ENCODE assay signal across 12 cellular contexts in the genomic region with DNA sequence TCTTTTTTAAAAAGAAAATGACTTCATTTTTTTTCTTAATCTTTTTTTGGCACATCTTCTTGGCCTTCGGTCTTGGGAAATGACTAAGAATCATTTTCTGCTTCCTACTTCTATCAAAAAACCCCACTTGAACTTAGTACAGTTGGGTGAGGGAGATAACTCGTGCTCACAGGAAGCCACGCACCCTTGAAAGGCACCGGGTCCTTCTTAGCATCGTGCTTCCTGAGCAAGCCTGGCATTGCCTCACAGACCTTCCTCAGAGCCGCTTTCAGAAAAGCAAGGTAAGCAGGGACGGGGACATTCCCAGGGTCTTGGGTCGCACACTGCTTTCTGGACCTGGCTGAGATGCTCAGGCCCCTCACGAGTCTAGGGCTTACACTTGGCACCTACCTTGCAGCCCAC. TPM values are rescaled to one million over a fixed set of nuclear protein-coding genes. Genes with fewer than 3 reads are reported as not detected.
DNase-seq lines count a peak whose midpoint lies in the region; ATAC-seq, FAIRE-seq and TF ChIP-seq lines count a peak whose summit lies in the region.
"Had no signal": no experiment of that assay in that cellular context is flagged by ENCODE, and none has a peak within 500 bp of the region (broad histone marks: within the 10 kb centered on the region; RNA-seq: fewer than 3 reads in every experiment).

A gene (plus strand): TSS at position 235 of the 402 bp plus-strand sequence. CDS start 1,779 bp downstream, outside the sequence.

- H3K27me3 Mint-ChIP-seq in activated naive CD8-positive, alpha-beta T cell: no peaks in the 10 kb centered on the region

- BruUV-seq in A673 (replicated peaks; lab: Mats Ljungman, UMichigan): no TSS peak

- no peaks in the 10 kb centered on the region for H3K36me3 ChIP-seq in A673 (ENCODE audit: insufficient read depth, low read length, poor library complexity, severe bottlenecking)
- H3K36me3 ChIP-seq: tibial artery had no signal

- CTCF ChIA-PET in A673 (lab: Charles Lee): no interaction called here

- POLR2A ChIA-PET in A673 (lab: Charles Lee; ENCODE audit: low non-redundant PET): no interaction called here

- no peak for TF ChIP-seq CTCF in A673 (conservative IDR thresholded peaks at IDR 0.05; ENCODE audit: low read depth, low read length)

- peak within 1 kb of the TSS; percentile 86 for H3K4me3 Mint-ChIP-seq in activated naive CD8-positive, alpha-beta T cell

- H3K36me3 Mint-ChIP-seq in activated naive CD8-positive, alpha-beta T cell: peaks cover 10% of the 10 kb centered on the region

- no peaks in the 10 kb centered on the region for H3K27me3 ChIP-seq in A673 (replicated peaks; ENCODE audit: insufficient read depth, low read depth, low read length, poor library complexity)
- H3K27me3 ChIP-seq: tibial artery had no signal

- no peak within 1 kb of the TSS for H3K4me3 ChIP-seq in A673 (ENCODE audit: low read depth, low read length, poor library complexity, severe bottlenecking)
- H3K4me3 ChIP-seq: tibial artery had no signal

- peak; percentile 26 for FAIRE-seq in GM12891 (lab: Jason Lieb, UNC)

- H3K27ac Mint-ChIP-seq in activated naive CD8-positive, alpha-beta T cell: peak within 1 kb of the TSS; percentile 89

- intact Hi-C loops in A673 (cut with micrococcal nuclease; ENCODE audit: unreplicated experiment): no loop called here

- no peaks in the 10 kb centered on the region for H3K4me1 ChIP-seq in A673 (ENCODE audit: insufficient read depth, low read length, poor library complexity, severe bottlenecking)
- H3K4me1 ChIP-seq: tibial artery had no signal

- no peak for ATAC-seq in HG03571 (IDR thresholded peaks at IDR 0.05; ENCODE audit: unreplicated experiment)

- no peak within 1 kb of the TSS for H3K27ac ChIP-seq in A673 (ENCODE audit: low read depth, low read length, poor library complexity, severe bottlenecking)
- H3K27ac ChIP-seq: tibial artery had no signal

- TF ChIP-seq POLR2A in GM12891 (IDR thresholded peaks at IDR 0.05; ENCODE audit: low read depth, low read length): no peak

- no peak for DNase-seq in GM12891 (ENCODE audit: insufficient read length, low spot score)
- peak; percentile 56 for DNase-seq in activated CD4-positive, CD25-positive, alpha-beta regulatory T cell treated with anti-CD3 and anti-CD28 coated beads, Interleukin-2, amount 50 U/mL, for 72 hours
- peak; percentile 38 to 45 for DNase-seq in stimulated activated CD4-positive, alpha-beta T cell treated with anti-CD3 and anti-CD28 coated beads, Interleukin-15, amount 100 ng/mL, for 48 hours (ENCODE audit: low read depth in 2 of 2)
- DNase-seq in A673 (ENCODE audit: low spot score): no peak
- no peak for DNase-seq in COLO829 (ENCODE audit: low spot score)
- DNase-seq in SIG-M5 treated with dmso at 0.1 percent for 504 hours (lab: John Stamatoyannopoulos, UW; ENCODE audit: unreplicated experiment): no peak
- DNase-seq: occipital lobe, Right ventricle myocardium superior, tibial artery had no signal

- no peaks in the 10 kb centered on the region for H3K9me3 ChIP-seq in A673 (ENCODE audit: low read depth, low read length, poor library complexity, severe bottlenecking)
- H3K9me3 ChIP-seq: tibial artery had no signal

- no peaks in the 10 kb centered on the region for H3K9me3 Mint-ChIP-seq in activated naive CD8-positive, alpha-beta T cell (ENCODE audit: low read depth)

- peaks cover 47% of the 10 kb centered on the region for H3K4me1 Mint-ChIP-seq in activated naive CD8-positive, alpha-beta T cell (ENCODE audit: low read depth)

TF ChIP-seq in GM12891, 5 proteins besides CTCF, POLR2A, EP300 and RAD21:
- TF ChIP-seq TAF1 (IDR thresholded peaks at IDR 0.05; ENCODE audit: low read depth, low read length): no peak
- TF ChIP-seq SPI1 (IDR thresholded peaks at IDR 0.05; ENCODE audit: low read depth, low read length): no peak
- TF ChIP-seq POLR2AphosphoS5 (IDR thresholded peaks at IDR 0.05; ENCODE audit: low read depth, low read length): no peak
- TF ChIP-seq PAX5 (IDR thresholded peaks at IDR 0.05; ENCODE audit: insufficient read depth, low read length, severe bottlenecking): no peak

RNA-seq across cellular contexts. Expression of the gene that starts here (rescaled TPM):
- polyA plus RNA-seq in GM12891 (2012; ENCODE audit: low read depth, missing spikeins): 0.83 TPM
- not detected in 2 replicates for total RNA-seq in A673 (2021)
- total RNA-seq: cerebellum, occipital lobe had no signal

Comparison
In these comparisons a context has a peak if more than half of its experiments do, and no peak if none do; other contexts are left out.
1. DNase-seq: peak in activated CD4-positive, CD25-positive, alpha-beta regulatory T cell treated with anti-CD3 and anti-CD28 coated beads, Interleukin-2, amount 50 U/mL, for 72 hours (single experiment) and stimulated activated CD4-positive, alpha-beta T cell treated with anti-CD3 and anti-CD28 coated beads, Interleukin-15, amount 100 ng/mL, for 48 hours (2 of 2); none in GM12891 (single experiment), A673 (single experiment), COLO829 (single experiment) and SIG-M5 treated with dmso at 0.1 percent for 504 hours (single experiment).